ENCODE assay signal across 8 cellular contexts in the genomic region with DNA sequence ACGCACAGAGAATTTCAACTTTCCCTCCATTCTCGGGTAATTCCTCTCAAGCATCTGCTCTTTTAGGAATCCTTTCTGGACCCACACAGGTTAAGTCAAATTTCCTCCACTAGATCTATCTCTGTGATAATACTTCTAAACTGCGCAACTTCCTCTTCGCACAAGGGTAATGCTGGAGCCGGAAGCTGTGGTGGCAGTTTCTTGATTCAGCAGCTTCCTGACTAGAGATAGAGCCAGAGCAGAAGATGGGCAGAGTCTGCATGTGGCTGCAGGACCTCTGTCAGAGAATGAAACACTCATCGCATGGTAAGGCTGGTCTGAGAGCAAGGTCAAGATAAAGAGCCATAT. TPM values are rescaled to one million over a fixed set of nuclear protein-coding genes. Genes with fewer than 3 reads are reported as not detected.
DNase-seq lines count a peak whose midpoint lies in the region; ATAC-seq and TF ChIP-seq lines count a peak whose summit lies in the region.

No MANE protein-coding gene starts in this region.

- H3K23ac ChIP-seq in mesendoderm (ENCODE audit: low read length) = no peak overlapping the region

- H2BK5ac ChIP-seq in mesendoderm (ENCODE audit: low read length) = no peak overlapping the region

- peak overlapping the region; percentile 94 to 99 for H3K27ac Mint-ChIP-seq in activated naive CD4-positive, alpha-beta T cell treated with anti-CD3 and anti-CD28 coated beads, Interleukin-2, amount 50 U/mL, for 72 hours
- no peak overlapping the region for H3K27ac Mint-ChIP-seq in Calu3 (ENCODE audit: unreplicated experiment)

- no peak overlapping the region for H4K8ac ChIP-seq in mesendoderm (ENCODE audit: low read depth, low read length)

- no peak overlapping the region for H3K56ac ChIP-seq in mesendoderm (ENCODE audit: low read length)

- peak; percentile 97 for DNase-seq in SKM-1 (lab: John Stamatoyannopoulos, UW; ENCODE audit: unreplicated experiment)
- peak; percentile 60 to 77 for DNase-seq in activated naive CD4-positive, alpha-beta T cell treated with anti-CD3 and anti-CD28 coated beads, Interleukin-2, amount 50 U/mL, for 72 hours (ENCODE audit: low spot score in 2 of 2)
- peak; percentile 31 for DNase-seq in putamen (ENCODE audit: low spot score)
- no peak for DNase-seq in Calu3
- DNase-seq in mesendoderm = no peak
- DNase-seq in NCI-H1105 (lab: John Stamatoyannopoulos, UW) = no peak

- intact Hi-C loops in Calu3 (cut with micrococcal nuclease; ENCODE audit: unreplicated experiment) = no loop called here

- TF ChIP-seq CTCF in Calu3 (IDR thresholded peaks at IDR 0.05; ENCODE audit: unreplicated experiment) = no peak

- H2BK15ac ChIP-seq in mesendoderm (replicated peaks; ENCODE audit: low read depth) = no peak overlapping the region

- CTCF ChIA-PET in Calu3 (lab: Charles Lee) = no interaction called here

- H3K27me3 ChIP-seq in mesendoderm (ENCODE audit: insufficient read depth, low read length, poor library complexity) = no peaks in the 10 kb centered on the region

- no peak overlapping the region for H3K4me3 Mint-ChIP-seq in Calu3 (ENCODE audit: low read depth, unreplicated experiment)

- peaks cover 0 to 3% of the 10 kb centered on the region in 2 donors for H3K9me3 Mint-ChIP-seq in activated naive CD4-positive, alpha-beta T cell treated with anti-CD3 and anti-CD28 coated beads, Interleukin-2, amount 50 U/mL, for 72 hours
- no peaks in the 10 kb centered on the region for H3K9me3 Mint-ChIP-seq in Calu3 (ENCODE audit: low read depth, unreplicated experiment)

- no peaks in the 10 kb centered on the region for H3K27me3 Mint-ChIP-seq in Calu3 (ENCODE audit: unreplicated experiment)

- H3K27ac ChIP-seq in mesendoderm (ENCODE audit: low read depth, low read length) = no peak overlapping the region

- no peak overlapping the region for H2BK120ac ChIP-seq in mesendoderm (ENCODE audit: low read depth, low read length)

- H3K79me2 ChIP-seq in mesendoderm (ENCODE audit: control insufficient read depth, insufficient read depth, low read length) = no peaks in the 10 kb centered on the region

- WGBS in mesendoderm (ENCODE audit: extremely low coverage, insufficient coverage, low lambda C conversion rate) = no CpG with 5 or more reads among the region's 6 CpGs

- H3K36me3 ChIP-seq in mesendoderm (ENCODE audit: control insufficient read depth, insufficient read depth, low read length) = no peaks in the 10 kb centered on the region

- H3K4ac ChIP-seq in mesendoderm (ENCODE audit: low read depth, low read length) = no peak overlapping the region

- H3K4me2 ChIP-seq in mesendoderm (ENCODE audit: low read length) = no peak overlapping the region

- H3K4me3 ChIP-seq in mesendoderm (ENCODE audit: low read length) = no peak overlapping the region

- BruUV-seq in Calu3 (replicated peaks; lab: Mats Ljungman, UMichigan) = no TSS peak

- H3K79me1 ChIP-seq in mesendoderm (ENCODE audit: low read length) = no peaks in the 10 kb centered on the region

- peaks cover 3% of the 10 kb centered on the region for H3K4me1 Mint-ChIP-seq in Calu3 (ENCODE audit: low read depth, unreplicated experiment)

- no peaks in the 10 kb centered on the region for H3K4me1 ChIP-seq in mesendoderm (ENCODE audit: control insufficient read depth, low read depth, low read length)

- peak; percentile 84 for ATAC-seq in GM18517 (IDR thresholded peaks at IDR 0.05; ENCODE audit: unreplicated experiment)
- ATAC-seq in HG02885 (IDR thresholded peaks at IDR 0.05; ENCODE audit: poor library complexity, unreplicated experiment) = peak; percentile 85
- peak; percentile 54 to 75 for ATAC-seq in activated naive CD4-positive, alpha-beta T cell treated with anti-CD3 and anti-CD28 coated beads, Interleukin-2, amount 50 U/mL, for 72 hours

- H3K18ac ChIP-seq in mesendoderm (ENCODE audit: low read length) = no peak overlapping the region

- H3K36me3 Mint-ChIP-seq in activated naive CD4-positive, alpha-beta T cell treated with anti-CD3 and anti-CD28 coated beads, Interleukin-2, amount 50 U/mL, for 72 hours = peaks cover 5 to 19% of the 10 kb centered on the region in 2 donors
- no peaks in the 10 kb centered on the region for H3K36me3 Mint-ChIP-seq in Calu3 (ENCODE audit: insufficient read depth, unreplicated experiment)

- H3K9ac ChIP-seq in mesendoderm (ENCODE audit: low read length) = no peak overlapping the region

- no peak overlapping the region for H2AK5ac ChIP-seq in mesendoderm (ENCODE audit: low read length)

- no peak overlapping the region for H4K5ac ChIP-seq in mesendoderm (ENCODE audit: low read length)

RNA-seq across cellular contexts. Expression of a gene that starts 11.1 kb away (rescaled TPM):
- 100 to 1,000 TPM in 1 of 2 donors, 10 to 100 TPM in 1; 84.6 to 102 TPM for total RNA-seq in activated naive CD4-positive, alpha-beta T cell treated with anti-CD3 and anti-CD28 coated beads, Interleukin-2, amount 50 U/mL, for 72 hours
- total RNA-seq in Calu3 (2022) = 63.9 and 65.5 TPM in 2 replicates
- polyA plus RNA-seq in mesendoderm (2013, experiment 1 of 2) = 17.5 TPM
- 18.3 TPM for polyA plus RNA-seq in mesendoderm (2013, experiment 2 of 2)

Comparison
In these comparisons a context has a peak if more than half of its experiments do, and no peak if none do; other contexts are left out.
1. DNase-seq: peak in SKM-1 (single experiment), activated naive CD4-positive, alpha-beta T cell treated with anti-CD3 and anti-CD28 coated beads, Interleukin-2, amount 50 U/mL, for 72 hours (2 of 2) and putamen (single experiment); none in Calu3 (single experiment), mesendoderm (single experiment) and NCI-H1105 (single experiment).
2. Peak in every context shown above with its lines, with median percentiles within 50 percentile points of each other: ATAC-seq.